Comparison of ENCODE assay signal across 9 cellular contexts in genomic region chr13:114127473-114128347, GRCh38. TPM values are rescaled to one million over a fixed set of nuclear protein-coding genes. Genes with fewer than 3 reads are reported as not detected.
DNase-seq lines count a peak whose midpoint lies in the region; ATAC-seq and TF ChIP-seq lines count a peak whose summit lies in the region.
"Had no signal": no experiment of that assay in that cellular context is flagged by ENCODE, and none has a peak within 500 bp of the region (broad histone marks: within the 10 kb centered on the region; RNA-seq: fewer than 3 reads in every experiment).

No MANE protein-coding gene starts in this region.

- H3K27ac Mint-ChIP-seq in activated T-cell treated with anti-CD3 and anti-CD28 coated beads, Interleukin-2, amount 50 U/mL, for 72 hours: peak overlapping the region; percentile 68
- H3K27ac Mint-ChIP-seq in Caco-2 (ENCODE audit: unreplicated experiment): no peak overlapping the region

- peaks cover 73% of the 10 kb centered on the region for H3K4me1 Mint-ChIP-seq in activated T-cell treated with anti-CD3 and anti-CD28 coated beads, Interleukin-2, amount 50 U/mL, for 72 hours (ENCODE audit: low read depth)
- H3K4me1 Mint-ChIP-seq in Caco-2 (ENCODE audit: low read depth, unreplicated experiment): no peaks in the 10 kb centered on the region

- no peaks in the 10 kb centered on the region for H3K27me3 ChIP-seq in adipocyte (replicated peaks; ENCODE audit: control insufficient read depth, insufficient read depth, low read length)
- H3K27me3 ChIP-seq in lower lobe of right lung (ENCODE audit: low read depth): no peaks in the 10 kb centered on the region
- no peaks in the 10 kb centered on the region for H3K27me3 ChIP-seq in tibial artery
- H3K27me3 ChIP-seq in Caco-2 (replicated peaks; ENCODE audit: control insufficient read depth, insufficient read depth, low read length): 0 out of 2 replicates have a peak, but pooled peaks cover 1% of the 10 kb centered on the region

- no TSS peak for BruUV-seq in Caco-2 (replicated peaks; lab: Mats Ljungman, UMichigan)

- peaks cover 42% of the 10 kb centered on the region for H3K4me1 ChIP-seq in adipocyte (ENCODE audit: control insufficient read depth, insufficient read depth, low read length)
- peaks cover 70% of the 10 kb centered on the region for H3K4me1 ChIP-seq in lower lobe of right lung
- peaks cover 0 to 45% (median 40%) of the 10 kb centered on the region in 4 donors for H3K4me1 ChIP-seq in tibial artery
- H3K4me1 ChIP-seq in Caco-2: peaks cover 7% of the 10 kb centered on the region

- CTCF ChIA-PET in Caco-2 (lab: Charles Lee): no interaction called here

- POLR2A ChIA-PET in Caco-2 (lab: Charles Lee): no interaction called here

- no peak for ATAC-seq in activated T-cell treated with anti-CD3 and anti-CD28 coated beads, Interleukin-2, amount 50 U/mL, for 72 hours (replicated peaks in 1 of 2)
- ATAC-seq in lower lobe of right lung: no peak

- peaks cover 18 to 19% of the 10 kb centered on the region in 2 donors for H3K36me3 Mint-ChIP-seq in activated T-cell treated with anti-CD3 and anti-CD28 coated beads, Interleukin-2, amount 50 U/mL, for 72 hours (ENCODE audit: insufficient read depth in 2 of 2)
- H3K36me3 Mint-ChIP-seq in Caco-2 (ENCODE audit: insufficient read depth, unreplicated experiment): no peaks in the 10 kb centered on the region

- H3K4me3 ChIP-seq in adipocyte (ENCODE audit: low read length) (peak overlapping the region; percentile 96), lower lobe of right lung (no peak overlapping the region), tibial artery (peak overlapping the region in 1 of 2 donors; percentile 32), Caco-2 (ENCODE audit: low read depth, low read length) (no peak overlapping the region)

- peak overlapping the region; percentile 94 to 95 for H3K4me3 Mint-ChIP-seq in activated T-cell treated with anti-CD3 and anti-CD28 coated beads, Interleukin-2, amount 50 U/mL, for 72 hours
- no peak overlapping the region for H3K4me3 Mint-ChIP-seq in Caco-2 (ENCODE audit: unreplicated experiment)

- H3K9me3 ChIP-seq in adipocyte (ENCODE audit: control insufficient read depth, low read length): no peaks in the 10 kb centered on the region
- H3K9me3 ChIP-seq in lower lobe of right lung: no peaks in the 10 kb centered on the region
- no peaks in the 10 kb centered on the region for H3K9me3 ChIP-seq in tibial artery
- no peaks in the 10 kb centered on the region for H3K9me3 ChIP-seq in Caco-2

- peak overlapping the region; percentile 97 for H3K9ac ChIP-seq in adipocyte (ENCODE audit: low read length)

- H3K27ac ChIP-seq in lower lobe of right lung (peak overlapping the region; percentile 83), tibial artery (peak overlapping the region; percentile 79 to 84)

- no peak for DNase-seq in activated T-cell treated with anti-CD3 and anti-CD28 coated beads, Interleukin-2, amount 50 U/mL, for 72 hours
- DNase-seq in activated T-cell treated with anti-CD3 and anti-CD28 coated beads, Interleukin-2, amount 50 U/mL, for 48 hours: no peak
- no peak for DNase-seq in adipocyte (ENCODE audit: low read depth)
- DNase-seq in lower lobe of right lung: no peak
- no peak for DNase-seq in tibial artery
- DNase-seq in COR-L47 (lab: John Stamatoyannopoulos, UW): no peak
- DNase-seq in NCI-H69 (lab: John Stamatoyannopoulos, UW): no peak
- DNase-seq in Caco-2: no peak
- DNase-seq: GOT3 had no signal

- H3K36me3 ChIP-seq in adipocyte (ENCODE audit: control insufficient read depth, insufficient read depth, low read length, severe bottlenecking) (peaks cover 3% of the 10 kb centered on the region), lower lobe of right lung (no peaks in the 10 kb centered on the region), tibial artery (no peaks in the 10 kb centered on the region), Caco-2 (ENCODE audit: control insufficient read depth, insufficient read depth, low read length) (no peaks in the 10 kb centered on the region)

- intact Hi-C loops in lower lobe of right lung (cut with DNase I) (no loop called here), tibial artery (cut with DNase I; ENCODE audit: low total_unique reads) (no loop called here), Caco-2 (cut with micrococcal nuclease; ENCODE audit: unreplicated experiment) (no loop called here)

- H3K9me3 Mint-ChIP-seq in activated T-cell treated with anti-CD3 and anti-CD28 coated beads, Interleukin-2, amount 50 U/mL, for 72 hours: peaks cover 0 to 3% of the 10 kb centered on the region in 2 donors
- no peaks in the 10 kb centered on the region for H3K9me3 Mint-ChIP-seq in Caco-2 (ENCODE audit: unreplicated experiment)

- TF ChIP-seq CTCF in lower lobe of right lung (IDR thresholded peaks at IDR 0.05) (no peak), tibial artery (IDR thresholded peaks at IDR 0.05) (no peak), Caco-2 (IDR thresholded peaks at IDR 0.05; ENCODE audit: insufficient read depth in 1 of 2, low read depth in 1 of 2, low read length in 1 of 2, severe bottlenecking in 1 of 2, unreplicated experiment in 1 of 2) (no peak)

- no peaks in the 10 kb centered on the region for H3K27me3 Mint-ChIP-seq in activated T-cell treated with anti-CD3 and anti-CD28 coated beads, Interleukin-2, amount 50 U/mL, for 72 hours (ENCODE audit: low read depth)
- H3K27me3 Mint-ChIP-seq in Caco-2 (ENCODE audit: insufficient read depth, unreplicated experiment): peaks cover 5% of the 10 kb centered on the region

RNA-seq across cellular contexts. Expression of gene RASA3, which starts 4.7 kb away (rescaled TPM):
- 10 to 100 TPM; 39.2 to 48.9 TPM for total RNA-seq in activated T-cell treated with anti-CD3 and anti-CD28 coated beads, Interleukin-2, amount 50 U/mL, for 72 hours
- total RNA-seq in lower lobe of right lung (19.1 TPM), Caco-2 (2022) (0.88 and 0.95 TPM in 2 replicates)

RNA-seq across cellular contexts. Expression of gene CFAP97D2, which starts 51.3 kb away (rescaled TPM):
- total RNA-seq in activated T-cell treated with anti-CD3 and anti-CD28 coated beads, Interleukin-2, amount 50 U/mL, for 72 hours: 1 to 10 TPM in 1 of 2 donors, under 1 TPM in 1; 0.36 to 1.1 TPM
- total RNA-seq in lower lobe of right lung (1.8 TPM), Caco-2 (2022) (not detected in 2 replicates)

Comparison
In these comparisons a context has a peak if more than half of its experiments do, and no peak if none do; other contexts are left out.
1. RNA of gene RASA3, which starts 4.7 kb away (total RNA-seq): 39.2 to 48.9 TPM in activated T-cell treated with anti-CD3 and anti-CD28 coated beads, Interleukin-2, amount 50 U/mL, for 72 hours and 19.1 TPM in lower lobe of right lung (single experiment); 0.88 to 0.95 TPM in Caco-2; every median in the first group is over 10 times any median in the second.